In genomic region chr11:9209604-9210003, GRCh38 we compare ENCODE assay signal across 8 cellular contexts. TPM values are rescaled to one million over a fixed set of nuclear protein-coding genes. Genes with fewer than 3 reads are reported as not detected.
DNase-seq lines count a peak whose midpoint lies in the region; ATAC-seq and TF ChIP-seq lines count a peak whose summit lies in the region.
"Not testable (repeated sequence)": the region's sequence is repeated elsewhere in the genome, so short reads cannot be mapped to it uniquely, and the experiment has no call there.

No MANE protein-coding gene starts in this region.

- H3K27ac ChIP-seq in OCI-LY7 (ENCODE audit: low read depth, low read length, poor library complexity, severe bottlenecking) = not testable (repeated sequence)
- peak overlapping the region; percentile 32 for H3K27ac ChIP-seq in angular gyrus (ENCODE audit: low read depth, low read length)

- not testable (repeated sequence) for H3K4me3 ChIP-seq in GM12865 (ENCODE audit: low read depth, low read length); OCI-LY7 (ENCODE audit: low read depth, low read length, poor library complexity, severe bottlenecking)

- TF ChIP-seq CTCF in GM12865 (IDR thresholded peaks at IDR 0.05; ENCODE audit: insufficient read depth, low read depth, low read length, missing control alignments); OCI-LY7 (conservative IDR thresholded peaks at IDR 0.05; ENCODE audit: low read length): not testable (repeated sequence)

- intact Hi-C loops in OCI-LY7 (cut with micrococcal nuclease; ENCODE audit: unreplicated experiment) = loop anchor here (5.0 kb wide), 1 partner anchor 53 kb away; no protein-coding TSS in a partner anchor

- H3K27me3 Mint-ChIP-seq in activated CD4-positive, alpha-beta memory T cell treated with anti-CD3 and anti-CD28 coated beads, Interleukin-2, amount 10 ng/mL, durations not matched to agents 7 days and 5 days; memory B cell: not testable (repeated sequence)

- H3K9me3 Mint-ChIP-seq in activated CD4-positive, alpha-beta memory T cell treated with anti-CD3 and anti-CD28 coated beads, Interleukin-2, amount 10 ng/mL, durations not matched to agents 7 days and 5 days; memory B cell: not testable (repeated sequence)

- not testable (repeated sequence) for H3K79me2 ChIP-seq in OCI-LY7 (ENCODE audit: insufficient read depth, low read depth, low read length)

- not testable (repeated sequence) for H3K9me2 ChIP-seq in OCI-LY7 (ENCODE audit: insufficient read depth, low read length)

- peaks cover 44% of the 10 kb centered on the region for H3K4me1 Mint-ChIP-seq in activated CD4-positive, alpha-beta memory T cell treated with anti-CD3 and anti-CD28 coated beads, Interleukin-2, amount 10 ng/mL, durations not matched to agents 7 days and 5 days
- peaks cover 23% of the 10 kb centered on the region for H3K4me1 Mint-ChIP-seq in memory B cell

- CTCF ChIA-PET in OCI-LY7 (lab: Charles Lee; ENCODE audit: unreplicated experiment) = not testable (repeated sequence)
- CTCF ChIA-PET in activated CD4-positive, alpha-beta memory T cell treated with anti-CD3 and anti-CD28 coated beads, Interleukin-2, amount 10 ng/mL, durations not matched to agents 7 days and 5 days (lab: Charles Lee) = interaction anchor here (1.1 to 1.4 kb wide), 4 partner anchors 9 to 72 kb away, joined by 3 to 5 read pairs (median 3); no protein-coding TSS in a partner anchor

- H3K36me3 ChIP-seq in OCI-LY7 (ENCODE audit: insufficient read depth, low read length) = not testable (repeated sequence)

- DNase-seq in GM12865 (ENCODE audit: low read depth) = peak; percentile 47
- not testable (repeated sequence) for DNase-seq in OCI-LY7 (ENCODE audit: low spot score); activated CD4-positive, alpha-beta memory T cell treated with anti-CD3 and anti-CD28 coated beads, Interleukin-2, amount 10 ng/mL, durations not matched to agents 7 days and 5 days; memory B cell (ENCODE audit: low spot score in 2 of 2); stimulated activated naive CD8-positive, alpha-beta T cell treated with anti-CD3 and anti-CD28 coated beads, Interleukin-15, Interleukin-2, amounts not matched to agents 100 U/mL and 50 U/mL, for 24 hours

- peak; percentile 21 for ATAC-seq in GM21447 (IDR thresholded peaks at IDR 0.05; ENCODE audit: unreplicated experiment)
- peak; percentile 22 for ATAC-seq in HG02885 (IDR thresholded peaks at IDR 0.05; ENCODE audit: poor library complexity, unreplicated experiment)
- peak; percentile 15 for ATAC-seq in memory B cell (ENCODE audit: low read depth)
- ATAC-seq in stimulated activated naive CD8-positive, alpha-beta T cell treated with anti-CD3 and anti-CD28 coated beads, Interleukin-15, Interleukin-2, amounts not matched to agents 100 U/mL and 50 U/mL, for 24 hours = peak; percentile 29

- H4K20me1 ChIP-seq in OCI-LY7 (ENCODE audit: insufficient read depth, low read length) = not testable (repeated sequence)

- peak overlapping the region; percentile 76 for H2AFZ ChIP-seq in OCI-LY7 (ENCODE audit: low read length)

- not testable (repeated sequence) for H3K4me2 ChIP-seq in OCI-LY7 (ENCODE audit: low read length)

- POLR2A ChIA-PET in OCI-LY7 (lab: Charles Lee) = interaction anchor here (0.6 kb wide), 3 partner anchors 31 to 74 kb away, joined by 3 to 5 read pairs (median 4); no protein-coding TSS in a partner anchor
- POLR2A ChIA-PET in activated CD4-positive, alpha-beta memory T cell treated with anti-CD3 and anti-CD28 coated beads, Interleukin-2, amount 10 ng/mL, durations not matched to agents 7 days and 5 days (lab: Charles Lee) = interaction anchor here (1.5 kb wide), 1 partner anchor 41 kb away, joined by 4 read pairs; no protein-coding TSS in a partner anchor

- not testable (repeated sequence) for BruUV-seq in OCI-LY7 (replicated peaks; lab: Mats Ljungman, UMichigan)

- not testable (repeated sequence) for H3K9me3 ChIP-seq in OCI-LY7 (ENCODE audit: low read length)

- peak overlapping the region; percentile 17 for H3K27ac Mint-ChIP-seq in activated CD4-positive, alpha-beta memory T cell treated with anti-CD3 and anti-CD28 coated beads, Interleukin-2, amount 10 ng/mL, durations not matched to agents 7 days and 5 days
- H3K27ac Mint-ChIP-seq in memory B cell = peak overlapping the region; percentile 70

- H3K4me1 ChIP-seq in OCI-LY7 (ENCODE audit: insufficient read depth, low read length, poor library complexity, severe bottlenecking) = peaks cover 24% of the 10 kb centered on the region

- not testable (repeated sequence) for H3K4me3 Mint-ChIP-seq in activated CD4-positive, alpha-beta memory T cell treated with anti-CD3 and anti-CD28 coated beads, Interleukin-2, amount 10 ng/mL, durations not matched to agents 7 days and 5 days; memory B cell

- H3K36me3 Mint-ChIP-seq in activated CD4-positive, alpha-beta memory T cell treated with anti-CD3 and anti-CD28 coated beads, Interleukin-2, amount 10 ng/mL, durations not matched to agents 7 days and 5 days (ENCODE audit: low read depth); memory B cell: not testable (repeated sequence)

RNA-seq across cellular contexts. Expression of gene DENND5A, which starts 55.5 kb away (rescaled TPM):
- total RNA-seq in OCI-LY7 (2014; rRNA removed; shearing (Covaris generic)) = 8.3 and 10.5 TPM in 2 replicates
- total RNA-seq in OCI-LY7 (2022) = 4.0 and 5.1 TPM in 2 replicates
- total RNA-seq in activated CD4-positive, alpha-beta memory T cell treated with anti-CD3 and anti-CD28 coated beads, Interleukin-2, amount 10 ng/mL, durations not matched to agents 7 days and 5 days = 10 to 100 TPM; 11.6 to 13.7 TPM
